36 cellular contexts compared by ENCODE assay signal in genomic region chr1:54698346-54698745, GRCh38. TPM values are rescaled to one million over a fixed set of nuclear protein-coding genes. Genes with fewer than 3 reads are reported as not detected.
"Had no signal": no experiment of that assay in that cellular context is flagged by ENCODE, and none has a peak within 500 bp of the region (broad histone marks: within the 10 kb centered on the region; RNA-seq: fewer than 3 reads in every experiment).

No MANE protein-coding gene starts in this region.

- H3K27me3 ChIP-seq: ascending aorta had no signal

- H3K27ac Mint-ChIP-seq: activated CD4-positive, alpha-beta memory T cell treated with anti-CD3 and anti-CD28 coated beads, Interleukin-2, amount 10 ng/mL, durations not matched to agents 7 days and 5 days; activated CD8-positive, alpha-beta memory T cell treated with anti-CD3 and anti-CD28 coated beads, Interleukin-2, amount 10 ng/mL, durations not matched to agents 7 days and 5 days; activated naive CD4-positive, alpha-beta T cell treated with anti-CD3 and anti-CD28 coated beads, Interleukin-2, amount 10 ng/mL, durations not matched to agents 7 days and 5 days; activated naive CD8-positive, alpha-beta T cell; activated T-helper 2 cell treated with anti-CD3 and anti-CD28 coated beads, Interferon-gamma antibody, Interleukin-2, Interleukin-4, amounts not matched to agents 10 μg/mL and 5 μg/mL and 100 μg/mL, durations not matched to agents 14 hours and 24 hours and 36 hours had no signal

- H3K4me2 ChIP-seq: PC-9 had no signal

- H3K9me3 Mint-ChIP-seq: activated CD4-positive, alpha-beta memory T cell treated with anti-CD3 and anti-CD28 coated beads, Interleukin-2, amount 10 ng/mL, durations not matched to agents 7 days and 5 days; activated naive CD4-positive, alpha-beta T cell treated with anti-CD3 and anti-CD28 coated beads, Interleukin-2, amount 10 ng/mL, durations not matched to agents 7 days and 5 days; activated T-helper 2 cell treated with anti-CD3 and anti-CD28 coated beads, Interferon-gamma antibody, Interleukin-2, Interleukin-4, amounts not matched to agents 10 μg/mL and 5 μg/mL and 100 μg/mL, durations not matched to agents 14 hours and 24 hours and 36 hours had no signal

- H3K9me3 ChIP-seq: ascending aorta had no signal

- H3K4me1 ChIP-seq: ascending aorta had no signal

- H3K4me3 Mint-ChIP-seq: activated CD4-positive, alpha-beta memory T cell treated with anti-CD3 and anti-CD28 coated beads, Interleukin-2, amount 10 ng/mL, durations not matched to agents 7 days and 5 days; activated CD8-positive, alpha-beta memory T cell treated with anti-CD3 and anti-CD28 coated beads, Interleukin-2, amount 10 ng/mL, durations not matched to agents 7 days and 5 days; activated naive CD4-positive, alpha-beta T cell treated with anti-CD3 and anti-CD28 coated beads, Interleukin-2, amount 10 ng/mL, durations not matched to agents 7 days and 5 days; activated naive CD8-positive, alpha-beta T cell had no signal

- H3K4me3 ChIP-seq: ascending aorta, PC-9 had no signal

- FAIRE-seq: RCC 7860 had no signal

- H3K27ac ChIP-seq: ascending aorta, PC-9, WERI-Rb-1 had no signal

- H2AFZ ChIP-seq: PC-9 had no signal

- H3K36me3 Mint-ChIP-seq: activated CD8-positive, alpha-beta memory T cell treated with anti-CD3 and anti-CD28 coated beads, Interleukin-2, amount 10 ng/mL, durations not matched to agents 7 days and 5 days; activated naive CD4-positive, alpha-beta T cell treated with anti-CD3 and anti-CD28 coated beads, Interleukin-2, amount 10 ng/mL, durations not matched to agents 7 days and 5 days; activated naive CD8-positive, alpha-beta T cell had no signal

- H3K36me3 ChIP-seq: WERI-Rb-1 had no signal

- H3K4me1 Mint-ChIP-seq: activated CD4-positive, alpha-beta memory T cell treated with anti-CD3 and anti-CD28 coated beads, Interleukin-2, amount 10 ng/mL, durations not matched to agents 7 days and 5 days; activated CD8-positive, alpha-beta memory T cell treated with anti-CD3 and anti-CD28 coated beads, Interleukin-2, amount 10 ng/mL, durations not matched to agents 7 days and 5 days; activated naive CD4-positive, alpha-beta T cell treated with anti-CD3 and anti-CD28 coated beads, Interleukin-2, amount 10 ng/mL, durations not matched to agents 7 days and 5 days had no signal

- DNase-seq: activated CD4-positive, alpha-beta memory T cell treated with anti-CD3 and anti-CD28 coated beads, Interleukin-2, amount 10 ng/mL, durations not matched to agents 7 days and 5 days; activated CD4-positive, alpha-beta T cell treated with anti-CD3 and anti-CD28 coated beads for 1 hour; activated CD4-positive, alpha-beta T cell treated with anti-CD3 and anti-CD28 coated beads for 48 hours; activated CD4-positive, CD25-positive, alpha-beta regulatory T cell; activated CD8-positive, alpha-beta memory T cell treated with anti-CD3 and anti-CD28 coated beads for 24 hours; activated CD8-positive, alpha-beta memory T cell treated with anti-CD3 and anti-CD28 coated beads, Interleukin-2, amount 10 ng/mL, durations not matched to agents 7 days and 5 days; activated CD8-positive, alpha-beta memory T cell treated with anti-CD3 and anti-CD28 coated beads, Interleukin-2, amount 50 U/mL, for 48 hours; activated naive CD4-positive, alpha-beta T cell treated with anti-CD3 and anti-CD28 coated beads, Interleukin-2, amount 10 ng/mL, durations not matched to agents 7 days and 5 days; activated T-cell treated with anti-CD3 and anti-CD28 coated beads, Interleukin-2, amount 50 U/mL, for 1 hour; amygdala; caudate nucleus; cerebellar nuclear complex; KG1; MM.1S; MV-4-11; NCI-H1092; NCI-H1417; NCI-H146; NCI-H187; NCI-H2029 treated with DMSO at 0.1 percent for 48 hours; NCI-H2107; NCI-H2171; NCI-H510A; NCI-H526; NCI-H748 treated with DMSO at 0.1 percent for 48 hours; NK-92 treated with Interleukin-12 subunit alpha and Interleukin-12 subunit beta, amount 100 ng/mL, for 24 hours; PC-9; Right ventricle myocardium superior; T1000; WERI-Rb-1 had no signal

- ATAC-seq: activated CD8-positive, alpha-beta memory T cell treated with anti-CD3 and anti-CD28 coated beads, Interleukin-2, amount 10 ng/mL, durations not matched to agents 7 days and 5 days had no signal

RNA-seq across cellular contexts. Expression of gene MROH7, which starts 56.8 kb away (rescaled TPM):
- total RNA-seq: activated CD8-positive, alpha-beta memory T cell treated with anti-CD3 and anti-CD28 coated beads, Interleukin-2, amount 10 ng/mL, durations not matched to agents 7 days and 5 days; LHCN-M2; OCI-LY7; PC-9 had no signal
